8 cellular contexts compared by ENCODE assay signal in the genomic region with DNA sequence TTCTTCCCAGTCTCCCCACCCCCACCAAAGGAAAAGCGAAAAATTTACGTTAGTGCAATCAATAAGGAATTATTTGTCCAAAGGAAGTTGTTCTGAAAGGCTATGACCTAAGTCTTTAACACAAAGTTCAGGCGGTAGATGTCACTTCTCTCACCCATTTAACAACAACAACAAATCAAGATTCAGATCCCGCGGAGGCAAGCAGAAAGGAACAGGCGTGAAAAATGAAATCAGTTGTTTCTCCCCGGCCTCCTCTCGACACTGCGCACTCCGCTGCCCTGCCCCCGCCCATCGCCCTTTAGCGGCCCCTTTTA. TPM values are rescaled to one million over a fixed set of nuclear protein-coding genes. Genes with fewer than 3 reads are reported as not detected.
DNase-seq lines count a peak whose midpoint lies in the region; ATAC-seq lines count a peak whose summit lies in the region.

No MANE protein-coding gene starts in this region.

- H3K36me3 Mint-ChIP-seq in activated CD4-positive, alpha-beta memory T cell treated with anti-CD3 and anti-CD28 coated beads for 36 hours, result no peaks in the 10 kb centered on the region

- CTCF ChIA-PET in activated CD4-positive, alpha-beta memory T cell treated with anti-CD3 and anti-CD28 coated beads for 36 hours (lab: Charles Lee), result no interaction called here

- no peaks in the 10 kb centered on the region for H3K9me3 ChIP-seq in BLaER1 treated with 17β-estradiol and CSF1 and Interleukin-3, amounts not matched to agents 10 nM and 100 nM (replicated peaks in 1 of 11)
- H3K9me3 ChIP-seq in skeletal muscle tissue (ENCODE audit: control insufficient read depth in 3 of 3, low read length in 3 of 3), result no peaks in the 10 kb centered on the region

- H3K4me2 ChIP-seq in BLaER1 treated with 17β-estradiol and CSF1 and Interleukin-3, amounts not matched to agents 10 nM and 100 nM, result peak overlapping the region; percentile 60 to 95 (median 87)

- peak overlapping the region; percentile 70 for H3K4me3 Mint-ChIP-seq in activated CD4-positive, alpha-beta memory T cell treated with anti-CD3 and anti-CD28 coated beads for 36 hours

- DNase-seq in activated CD4-positive, alpha-beta memory T cell treated with anti-CD3 and anti-CD28 coated beads for 36 hours, result peak; percentile 51
- DNase-seq in head of caudate nucleus (peak in 25 of 42 donors; percentile 62 to 89 (median 74)), COR-L47 (lab: John Stamatoyannopoulos, UW) (no peak), SIG-M5 treated with dmso at 0.1 percent for 504 hours (lab: John Stamatoyannopoulos, UW; ENCODE audit: unreplicated experiment) (no peak)

- peak overlapping the region; percentile 86 to 99 (median 94) for H3K4me3 ChIP-seq in BLaER1 treated with 17β-estradiol and CSF1 and Interleukin-3, amounts not matched to agents 10 nM and 100 nM
- H3K4me3 ChIP-seq in skeletal muscle tissue (ENCODE audit: low read length in 3 of 3), result peak overlapping the region; percentile 89 to 96 (median 94)

- peak overlapping the region; percentile 76 to 93 (median 89); a peak in 21 of 22 replicates for H3K27ac ChIP-seq in BLaER1 treated with 17β-estradiol and CSF1 and Interleukin-3, amounts not matched to agents 10 nM and 100 nM
- peak overlapping the region; percentile 95 for H3K27ac ChIP-seq in skeletal muscle tissue (ENCODE audit: low read depth, low read length)

- no peak overlapping the region for H3K27ac Mint-ChIP-seq in activated CD4-positive, alpha-beta memory T cell treated with anti-CD3 and anti-CD28 coated beads for 36 hours

- H4K20me1 ChIP-seq in BLaER1 treated with 17β-estradiol and CSF1 and Interleukin-3, amounts not matched to agents 10 nM and 100 nM, result no peaks in the 10 kb centered on the region

- peak; percentile 32 for ATAC-seq in GM21390 (IDR thresholded peaks at IDR 0.05; ENCODE audit: unreplicated experiment)
- ATAC-seq in GM21360 (IDR thresholded peaks at IDR 0.05; ENCODE audit: unreplicated experiment), result no peak

- intact Hi-C loops in activated CD4-positive, alpha-beta memory T cell treated with anti-CD3 and anti-CD28 coated beads for 36 hours (cut with micrococcal nuclease), result no loop called here
- intact Hi-C loops in head of caudate nucleus (cut with DNase I), result no loop called here

- peaks cover 10% of the 10 kb centered on the region for H3K4me1 Mint-ChIP-seq in activated CD4-positive, alpha-beta memory T cell treated with anti-CD3 and anti-CD28 coated beads for 36 hours (ENCODE audit: low read depth)

- H3K9me3 Mint-ChIP-seq in activated CD4-positive, alpha-beta memory T cell treated with anti-CD3 and anti-CD28 coated beads for 36 hours, result no peaks in the 10 kb centered on the region

- peaks cover 6 to 19% (median 17%) of the 10 kb centered on the region in 10 experiments; a peak in 19 of 20 replicates for H3K4me1 ChIP-seq in BLaER1 treated with 17β-estradiol and CSF1 and Interleukin-3, amounts not matched to agents 10 nM and 100 nM
- H3K4me1 ChIP-seq in skeletal muscle tissue (ENCODE audit: control insufficient read depth in 3 of 3, insufficient read depth in 3 of 3, low read length in 3 of 3), result peaks cover 12 to 30% (median 26%) of the 10 kb centered on the region in 3 donors

- H3K36me3 ChIP-seq in BLaER1 treated with 17β-estradiol and CSF1 and Interleukin-3, amounts not matched to agents 10 nM and 100 nM, result no peaks in the 10 kb centered on the region
- no peaks in the 10 kb centered on the region for H3K36me3 ChIP-seq in skeletal muscle tissue (ENCODE audit: control insufficient read depth in 3 of 3, insufficient read depth in 3 of 3, low read length in 3 of 3)

- H3K27me3 Mint-ChIP-seq in activated CD4-positive, alpha-beta memory T cell treated with anti-CD3 and anti-CD28 coated beads for 36 hours, result peaks cover 39% of the 10 kb centered on the region

- peak overlapping the region; percentile 85 to 95 (median 92) for H3K9ac ChIP-seq in BLaER1 treated with 17β-estradiol and CSF1 and Interleukin-3, amounts not matched to agents 10 nM and 100 nM
- H3K9ac ChIP-seq in skeletal muscle tissue (ENCODE audit: low read depth in 1 of 3, low read length in 3 of 3), result peak overlapping the region; percentile 94 to 97 (median 96)

- H3K27me3 ChIP-seq in BLaER1 treated with 17β-estradiol and CSF1 and Interleukin-3, amounts not matched to agents 10 nM and 100 nM, result peaks cover 0 to 12% (median 0%) of the 10 kb centered on the region in 11 experiments; a peak in 2 of 22 replicates
- H3K27me3 ChIP-seq in skeletal muscle tissue (ENCODE audit: control insufficient read depth in 3 of 3, insufficient read depth in 3 of 3, low read length in 3 of 3), result no peaks in the 10 kb centered on the region

- POLR2A ChIA-PET in activated CD4-positive, alpha-beta memory T cell treated with anti-CD3 and anti-CD28 coated beads for 36 hours (lab: Charles Lee), result no interaction called here

RNA-seq across cellular contexts. Expression of a gene that starts 1.4 kb away (rescaled TPM):
- under 1 TPM; 0.10 to 0.17 TPM for total RNA-seq in activated CD4-positive, alpha-beta memory T cell treated with anti-CD3 and anti-CD28 coated beads for 36 hours
- total RNA-seq in skeletal muscle tissue, result 29.2 TPM

Comparison
In these comparisons a context has a peak if more than half of its experiments do, and no peak if none do; other contexts are left out.
1. DNase-seq: peak in activated CD4-positive, alpha-beta memory T cell treated with anti-CD3 and anti-CD28 coated beads for 36 hours (single experiment) and head of caudate nucleus (25 of 42); none in COR-L47 (single experiment) and SIG-M5 treated with dmso at 0.1 percent for 504 hours (single experiment).
2. RNA of a gene that starts 1.4 kb away (total RNA-seq): 29.2 TPM in skeletal muscle tissue (single experiment); 0.10 to 0.17 TPM in activated CD4-positive, alpha-beta memory T cell treated with anti-CD3 and anti-CD28 coated beads for 36 hours; every median in the first group is over 10 times any median in the second.